Comparison of ENCODE assay signal across 14 cellular contexts in genomic region chr7:27116962-27117686, GRCh38. TPM values are rescaled to one million over a fixed set of nuclear protein-coding genes. Genes with fewer than 3 reads are reported as not detected.
DNase-seq lines count a peak whose midpoint lies in the region; ATAC-seq and TF ChIP-seq lines count a peak whose summit lies in the region.
"Had no signal": no experiment of that assay in that cellular context is flagged by ENCODE, and none has a peak within 500 bp of the region (broad histone marks: within the 10 kb centered on the region; RNA-seq: fewer than 3 reads in every experiment).

No MANE protein-coding gene starts in this region.

- DNase-seq in Peyer's patch (no peak), fibroblast of pulmonary artery (ENCODE audit: low read depth) (no peak), gastrocnemius medialis (no peak)
- DNase-seq in activated CD4-positive, alpha-beta T cell treated with anti-CD3 and anti-CD28 coated beads, Interleukin-2, amount 50 U/mL, for 48 hours = no peak
- no peak for DNase-seq in activated CD4-positive, alpha-beta memory T cell treated with anti-CD3 and anti-CD28 coated beads for 36 hours
- DNase-seq: activated CD8-positive, alpha-beta T cell treated with anti-CD3 and anti-CD28 coated beads, Interleukin-2, amount 10 ng/mL, durations not matched to agents 7 days and 5 days; activated naive CD8-positive, alpha-beta T cell treated with anti-CD3 and anti-CD28 coated beads for 36 hours; CD4-positive, CD25-positive, alpha-beta regulatory T cell; effector CD4-positive, alpha-beta T cell; NCI-H2029; stimulated activated naive B cell treated with anti-CD40 and anti-IgM and Interleukin-4, amounts not matched to agents 10 μg/mL and 1 μg/mL and 100 μg/mL, for 72 hours; T-helper 17 cell had no signal

- no peaks in the 10 kb centered on the region for H3K9me3 Mint-ChIP-seq in activated CD4-positive, alpha-beta memory T cell treated with anti-CD3 and anti-CD28 coated beads for 36 hours
- H3K9me3 Mint-ChIP-seq: activated naive CD8-positive, alpha-beta T cell treated with anti-CD3 and anti-CD28 coated beads for 36 hours; CD4-positive, CD25-positive, alpha-beta regulatory T cell; IgD-negative memory B cell; stimulated activated naive B cell treated with anti-CD40 and anti-IgM and Interleukin-4, amounts not matched to agents 10 μg/mL and 1 μg/mL and 100 μg/mL, for 72 hours had no signal

- no peak overlapping the region for H3K4me3 Mint-ChIP-seq in activated CD4-positive, alpha-beta memory T cell treated with anti-CD3 and anti-CD28 coated beads for 36 hours
- H3K4me3 Mint-ChIP-seq: activated CD8-positive, alpha-beta T cell treated with anti-CD3 and anti-CD28 coated beads, Interleukin-2, amount 10 ng/mL, durations not matched to agents 7 days and 5 days; activated naive CD8-positive, alpha-beta T cell treated with anti-CD3 and anti-CD28 coated beads for 36 hours; CD4-positive, CD25-positive, alpha-beta regulatory T cell; IgD-negative memory B cell; stimulated activated naive B cell treated with anti-CD40 and anti-IgM and Interleukin-4, amounts not matched to agents 10 μg/mL and 1 μg/mL and 100 μg/mL, for 72 hours; T-helper 17 cell had no signal

- no peaks in the 10 kb centered on the region for H3K4me1 Mint-ChIP-seq in activated CD4-positive, alpha-beta memory T cell treated with anti-CD3 and anti-CD28 coated beads for 36 hours (ENCODE audit: low read depth)
- H3K4me1 Mint-ChIP-seq: activated naive CD8-positive, alpha-beta T cell treated with anti-CD3 and anti-CD28 coated beads for 36 hours; CD4-positive, CD25-positive, alpha-beta regulatory T cell; IgD-negative memory B cell; stimulated activated naive B cell treated with anti-CD40 and anti-IgM and Interleukin-4, amounts not matched to agents 10 μg/mL and 1 μg/mL and 100 μg/mL, for 72 hours; T-helper 17 cell had no signal

- peak overlapping the region in 3 of 4 donors; percentile 19 to 60 (median 54) for H3K4me3 ChIP-seq in Peyer's patch
- peak overlapping the region; percentile 41 for H3K4me3 ChIP-seq in fibroblast of pulmonary artery (replicated peaks; ENCODE audit: low read depth, low read length)
- H3K4me3 ChIP-seq in gastrocnemius medialis = peak overlapping the region in 3 of 4 donors; percentile 12 to 39 (median 31)

- no peaks in the 10 kb centered on the region for H3K27me3 ChIP-seq in Peyer's patch
- no peaks in the 10 kb centered on the region for H3K27me3 ChIP-seq in gastrocnemius medialis

- no peaks in the 10 kb centered on the region for H3K36me3 Mint-ChIP-seq in activated CD4-positive, alpha-beta memory T cell treated with anti-CD3 and anti-CD28 coated beads for 36 hours
- H3K36me3 Mint-ChIP-seq: activated naive CD8-positive, alpha-beta T cell treated with anti-CD3 and anti-CD28 coated beads for 36 hours; CD4-positive, CD25-positive, alpha-beta regulatory T cell; stimulated activated naive B cell treated with anti-CD40 and anti-IgM and Interleukin-4, amounts not matched to agents 10 μg/mL and 1 μg/mL and 100 μg/mL, for 72 hours had no signal

- H3K9me3 ChIP-seq in Peyer's patch = no peaks in the 10 kb centered on the region
- no peaks in the 10 kb centered on the region for H3K9me3 ChIP-seq in gastrocnemius medialis

- H3K27me3 Mint-ChIP-seq in activated CD4-positive, alpha-beta memory T cell treated with anti-CD3 and anti-CD28 coated beads for 36 hours = peaks cover 4% of the 10 kb centered on the region

- intact Hi-C loops in gastrocnemius medialis (cut with DNase I; ENCODE audit: low total_unique reads) = no loop called here
- intact Hi-C loops in activated CD4-positive, alpha-beta memory T cell treated with anti-CD3 and anti-CD28 coated beads for 36 hours (cut with micrococcal nuclease) = no loop called here

- ATAC-seq in gastrocnemius medialis (no peak), HG02798 (IDR thresholded peaks at IDR 0.05; ENCODE audit: poor library complexity, unreplicated experiment) (no peak)
- ATAC-seq: activated CD8-positive, alpha-beta T cell treated with anti-CD3 and anti-CD28 coated beads, Interleukin-2, amount 10 ng/mL, durations not matched to agents 7 days and 5 days; stimulated activated naive B cell treated with anti-CD40 and anti-IgM and Interleukin-4, amounts not matched to agents 10 μg/mL and 1 μg/mL and 100 μg/mL, for 72 hours; T-helper 17 cell had no signal

- TF ChIP-seq CTCF in Peyer's patch (IDR thresholded peaks at IDR 0.05) (no peak), fibroblast of pulmonary artery (IDR thresholded peaks at IDR 0.05; ENCODE audit: low read length, missing control alignments) (no peak), gastrocnemius medialis (IDR thresholded peaks at IDR 0.05 in 4 of 5, conservative IDR thresholded peaks at IDR 0.05 in 1 of 5) (no peak)

- peaks cover 0 to 77% (median 0%) of the 10 kb centered on the region in 4 donors for H3K4me1 ChIP-seq in Peyer's patch
- H3K4me1 ChIP-seq in gastrocnemius medialis = peaks cover 11 to 32% of the 10 kb centered on the region in 2 donors

- peak overlapping the region; percentile 23 to 93 (median 72) for H3K27ac ChIP-seq in Peyer's patch
- peak overlapping the region; percentile 29 to 85 (median 67) for H3K27ac ChIP-seq in gastrocnemius medialis

- no peak for TF ChIP-seq POLR2A in Peyer's patch (IDR thresholded peaks at IDR 0.05)
- no peak for TF ChIP-seq POLR2A in gastrocnemius medialis (IDR thresholded peaks at IDR 0.05)

- POLR2A ChIA-PET in activated CD4-positive, alpha-beta memory T cell treated with anti-CD3 and anti-CD28 coated beads for 36 hours (lab: Charles Lee) = no interaction called here

- CTCF ChIA-PET in activated CD4-positive, alpha-beta memory T cell treated with anti-CD3 and anti-CD28 coated beads for 36 hours (lab: Charles Lee) = no interaction called here

- in situ Hi-C loops in gastrocnemius medialis (cut with MboI; ENCODE audit: low sequenced_read_pairs in 4 of 4) = no loop called here

- H3K27ac Mint-ChIP-seq in activated CD4-positive, alpha-beta memory T cell treated with anti-CD3 and anti-CD28 coated beads for 36 hours = no peak overlapping the region
- H3K27ac Mint-ChIP-seq: activated CD8-positive, alpha-beta T cell treated with anti-CD3 and anti-CD28 coated beads, Interleukin-2, amount 10 ng/mL, durations not matched to agents 7 days and 5 days; activated naive CD8-positive, alpha-beta T cell treated with anti-CD3 and anti-CD28 coated beads for 36 hours; CD4-positive, CD25-positive, alpha-beta regulatory T cell; IgD-negative memory B cell; stimulated activated naive B cell treated with anti-CD40 and anti-IgM and Interleukin-4, amounts not matched to agents 10 μg/mL and 1 μg/mL and 100 μg/mL, for 72 hours; T-helper 17 cell had no signal

- H3K36me3 ChIP-seq in Peyer's patch (no peaks in the 10 kb centered on the region), gastrocnemius medialis (no peaks in the 10 kb centered on the region)

RNA-seq across cellular contexts. Expression of gene HOXA4, which starts 13.4 kb away (rescaled TPM):
- total RNA-seq in Peyer's patch = 10 to 100 TPM in 1 of 4 donors, 1 to 10 TPM in 3; 2.6 to 11.5 (median 5.9) TPM
- 1 to 10 TPM; 1.7 to 4.2 (median 2.9) TPM for total RNA-seq in gastrocnemius medialis
- total RNA-seq in activated CD4-positive, alpha-beta memory T cell treated with anti-CD3 and anti-CD28 coated beads for 36 hours = not detected
- total RNA-seq: activated CD8-positive, alpha-beta T cell treated with anti-CD3 and anti-CD28 coated beads, Interleukin-2, amount 10 ng/mL, durations not matched to agents 7 days and 5 days; activated naive CD8-positive, alpha-beta T cell treated with anti-CD3 and anti-CD28 coated beads for 36 hours; CD4-positive, CD25-positive, alpha-beta regulatory T cell had no signal

RNA-seq across cellular contexts. Expression of gene HOXA2, which starts 14.6 kb away (rescaled TPM):
- 10 to 100 TPM in 1 of 4 donors, 1 to 10 TPM in 3; 4.7 to 24.8 (median 8.9) TPM for total RNA-seq in Peyer's patch
- under 1 TPM in 3 of 4 donors, not detected in 1; 0.29 to 0.88 (median 0.38) TPM for total RNA-seq in gastrocnemius medialis
- not detected for total RNA-seq in activated CD4-positive, alpha-beta memory T cell treated with anti-CD3 and anti-CD28 coated beads for 36 hours
- total RNA-seq: activated CD8-positive, alpha-beta T cell treated with anti-CD3 and anti-CD28 coated beads, Interleukin-2, amount 10 ng/mL, durations not matched to agents 7 days and 5 days; activated naive CD8-positive, alpha-beta T cell treated with anti-CD3 and anti-CD28 coated beads for 36 hours; CD4-positive, CD25-positive, alpha-beta regulatory T cell; T-helper 17 cell had no signal

RNA-seq across cellular contexts. Expression of gene HOXA1, which starts 21.3 kb away (rescaled TPM):
- total RNA-seq in Peyer's patch (1 to 10 TPM; 1.7 to 5.3 (median 1.9) TPM), gastrocnemius medialis (under 1 TPM in 2 of 4 donors, not detected in 2; 0.16 to 0.36 TPM)
- total RNA-seq in activated CD4-positive, alpha-beta memory T cell treated with anti-CD3 and anti-CD28 coated beads for 36 hours = under 1 TPM; 0.29 to 0.43 TPM

RNA-seq across cellular contexts. Expression of gene HOXA5, which starts 26.4 kb away (rescaled TPM):
- total RNA-seq in Peyer's patch (10 to 100 TPM in 3 of 4 donors, 1 to 10 TPM in 1; 8.3 to 24.3 (median 20.1) TPM), gastrocnemius medialis (1 to 10 TPM; 2.7 to 7.1 (median 7.0) TPM)
- not detected for total RNA-seq in activated CD4-positive, alpha-beta memory T cell treated with anti-CD3 and anti-CD28 coated beads for 36 hours
- total RNA-seq: activated CD8-positive, alpha-beta T cell treated with anti-CD3 and anti-CD28 coated beads, Interleukin-2, amount 10 ng/mL, durations not matched to agents 7 days and 5 days; activated naive CD8-positive, alpha-beta T cell treated with anti-CD3 and anti-CD28 coated beads for 36 hours; CD4-positive, CD25-positive, alpha-beta regulatory T cell had no signal

RNA-seq across cellular contexts. Expression of gene HOXA6, which starts 30.4 kb away (rescaled TPM):
- 10 to 100 TPM; 18.7 to 45.0 (median 30.7) TPM for total RNA-seq in Peyer's patch
- total RNA-seq in gastrocnemius medialis = 1 to 10 TPM; 2.6 to 5.6 (median 4.2) TPM
- total RNA-seq in activated CD4-positive, alpha-beta memory T cell treated with anti-CD3 and anti-CD28 coated beads for 36 hours = not detected
- total RNA-seq: activated CD8-positive, alpha-beta T cell treated with anti-CD3 and anti-CD28 coated beads, Interleukin-2, amount 10 ng/mL, durations not matched to agents 7 days and 5 days; activated naive CD8-positive, alpha-beta T cell treated with anti-CD3 and anti-CD28 coated beads for 36 hours; CD4-positive, CD25-positive, alpha-beta regulatory T cell; T-helper 17 cell had no signal
